In the genomic region with DNA sequence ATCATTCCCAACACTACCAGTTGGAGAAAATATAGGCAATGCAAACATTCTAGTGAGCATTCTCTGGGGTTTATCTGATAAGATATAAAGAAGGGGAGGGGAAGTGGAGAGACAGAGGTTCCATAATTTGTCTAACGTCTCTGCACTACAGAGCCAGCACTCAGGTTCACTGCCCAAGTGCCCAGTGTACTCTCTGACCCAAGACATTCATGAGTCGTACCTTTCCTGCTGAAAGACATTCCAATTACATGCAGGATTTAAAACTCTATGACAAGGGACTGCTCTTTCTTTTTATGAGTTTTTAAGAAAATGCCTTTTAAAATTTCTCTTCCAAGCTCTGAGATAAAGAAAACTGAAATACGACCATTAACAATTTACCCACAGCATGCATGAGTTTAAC, we compare ENCODE assay signal across 16 cellular contexts.
DNase-seq lines count a peak whose midpoint lies in the region; ATAC-seq, FAIRE-seq and TF ChIP-seq lines count a peak whose summit lies in the region.
"Had no signal": no experiment of that assay in that cellular context is flagged by ENCODE, and none has a peak within 500 bp of the region (broad histone marks: within the 10 kb centered on the region; RNA-seq: fewer than 3 reads in every experiment).

No MANE protein-coding gene starts in this region.

- no peak for FAIRE-seq in pancreas (lab: Jason Lieb, UNC)

- H3K27me3 Mint-ChIP-seq in nephron (ENCODE audit: low read depth), result no peaks in the 10 kb centered on the region
- H3K27me3 Mint-ChIP-seq in activated T-helper 17 cell treated with anti-CD3 and anti-CD28 coated beads, Interleukin-2, amount 50 U/mL, for 72 hours, result no peaks in the 10 kb centered on the region
- H3K27me3 Mint-ChIP-seq: CD4-positive, CD25-positive, alpha-beta regulatory T cell had no signal

- H3K36me3 Mint-ChIP-seq in nephron (ENCODE audit: low read depth), result no peaks in the 10 kb centered on the region
- peaks cover 20% of the 10 kb centered on the region for H3K36me3 Mint-ChIP-seq in activated T-helper 17 cell treated with anti-CD3 and anti-CD28 coated beads, Interleukin-2, amount 50 U/mL, for 72 hours (ENCODE audit: low read depth)

- H3K4me3 ChIP-seq in WERI-Rb-1 (ENCODE audit: low read depth, low read length) (no peak overlapping the region), pancreas (no peak overlapping the region)
- H3K4me3 ChIP-seq: GM23338, SJSA1 had no signal

- H3K4me1 ChIP-seq in pancreas, result no peaks in the 10 kb centered on the region
- H3K4me1 ChIP-seq: SJSA1 had no signal

- peak overlapping the region in 2 of 3 experiments; percentile 5 to 80 for H3K27ac Mint-ChIP-seq in nephron
- no peak overlapping the region for H3K27ac Mint-ChIP-seq in activated T-helper 17 cell treated with anti-CD3 and anti-CD28 coated beads, Interleukin-2, amount 50 U/mL, for 72 hours
- H3K27ac Mint-ChIP-seq: GM23338 had no signal

- ATAC-seq in pancreas (no peak), HG02852 (IDR thresholded peaks at IDR 0.05; ENCODE audit: unreplicated experiment) (no peak)
- ATAC-seq in activated T-helper 17 cell treated with anti-CD3 and anti-CD28 coated beads, Interleukin-2, amount 50 U/mL, for 72 hours (replicated peaks), result no peak
- ATAC-seq: GM23338 had no signal

- H3K4me3 Mint-ChIP-seq in nephron, result no peak overlapping the region
- H3K4me3 Mint-ChIP-seq in activated T-helper 17 cell treated with anti-CD3 and anti-CD28 coated beads, Interleukin-2, amount 50 U/mL, for 72 hours, result no peak overlapping the region
- H3K4me3 Mint-ChIP-seq: CD4-positive, CD25-positive, alpha-beta regulatory T cell; GM23338 had no signal

- H3K27ac ChIP-seq in WERI-Rb-1 (peak overlapping the region; percentile 34; the same call in 1 of the 2 replicates), pancreas (no peak overlapping the region)
- H3K27ac ChIP-seq: RWPE1, SJSA1 had no signal

- no peaks in the 10 kb centered on the region for H3K36me3 ChIP-seq in WERI-Rb-1
- no peaks in the 10 kb centered on the region for H3K36me3 ChIP-seq in pancreas
- H3K36me3 ChIP-seq: SJSA1 had no signal

- intact Hi-C loops in pancreas (cut with DNase I), result no loop called here

- WGBS in pancreas, 2 donors, result 77 to 87% methylated on average over 3 of the region's 3 CpGs

- peak; percentile 39 for DNase-seq in EH (ENCODE audit: low read depth)
- DNase-seq in LHCN-M2 (ENCODE audit: low read depth), result peak; percentile 51
- no peak for DNase-seq in WERI-Rb-1
- DNase-seq in pancreas, result no peak
- DNase-seq in hippocampal formation (lab: John Stamatoyannopoulos, UW), result no peak
- DNase-seq: Calu3; CD4-positive, CD25-positive, alpha-beta regulatory T cell; DMS53; MM.1S; OCI-M1 had no signal

- H3K27me3 ChIP-seq in WERI-Rb-1 (ENCODE audit: insufficient read depth, low read depth, severe bottlenecking) (no peaks in the 10 kb centered on the region), pancreas (no peaks in the 10 kb centered on the region)
- H3K27me3 ChIP-seq: SJSA1 had no signal

- TF ChIP-seq CTCF in WERI-Rb-1 (IDR thresholded peaks at IDR 0.05; ENCODE audit: low read depth, low read length) (no peak), nephron (IDR thresholded peaks at IDR 0.05; ENCODE audit: unreplicated experiment in 3 of 3) (no peak), pancreas (IDR thresholded peaks at IDR 0.05) (no peak)

- peaks cover 36% of the 10 kb centered on the region for H3K4me1 Mint-ChIP-seq in nephron
- peaks cover 12% of the 10 kb centered on the region for H3K4me1 Mint-ChIP-seq in activated T-helper 17 cell treated with anti-CD3 and anti-CD28 coated beads, Interleukin-2, amount 50 U/mL, for 72 hours

- H3K9me3 Mint-ChIP-seq in nephron, result no peaks in the 10 kb centered on the region
- no peaks in the 10 kb centered on the region for H3K9me3 Mint-ChIP-seq in activated T-helper 17 cell treated with anti-CD3 and anti-CD28 coated beads, Interleukin-2, amount 50 U/mL, for 72 hours
- H3K9me3 Mint-ChIP-seq: CD4-positive, CD25-positive, alpha-beta regulatory T cell; GM23338 had no signal

- H3K9me3 ChIP-seq in WERI-Rb-1 (ENCODE audit: severe bottlenecking) (no peaks in the 10 kb centered on the region), pancreas (no peaks in the 10 kb centered on the region)
- H3K9me3 ChIP-seq: SJSA1 had no signal

Comparison
In these comparisons a context has a peak if more than half of its experiments do, and no peak if none do; other contexts are left out.
1. DNase-seq: peak in EH (single experiment) and LHCN-M2 (single experiment); none in WERI-Rb-1 (single experiment), pancreas (0 of 6) and hippocampal formation (0 of 2).